In genomic region chr1:227131193-227131592, GRCh38 we compare ENCODE assay signal across 8 cellular contexts.
A peak's percentile ranks its signal among the peaks of the same experiment; 100 is the strongest.
DNase-seq lines count a peak whose midpoint lies in the region; ATAC-seq, FAIRE-seq and TF ChIP-seq lines count a peak whose summit lies in the region.

No MANE protein-coding gene starts in this region.

- H3K79me2 ChIP-seq in K562 (ENCODE audit: control insufficient read depth, insufficient read depth, low read length) (0 out of 3 replicates have a peak, but pooled peaks cover 2% of the 10 kb centered on the region), mesendoderm (ENCODE audit: control insufficient read depth, insufficient read depth, low read length) (no peaks in the 10 kb centered on the region)

- H3K23ac ChIP-seq in mesendoderm (ENCODE audit: low read length) = no peak overlapping the region

- TF ChIP-seq RAD21 in K562 (CRISPR knock-in tag; conservative IDR thresholded peaks at IDR 0.05 in 1 of 2, IDR thresholded peaks at IDR 0.05 in 1 of 2) = peak in 1 of 2 experiments; percentile 46; a peak in 2 of 4 replicates

- no peak overlapping the region for H2BK15ac ChIP-seq in mesendoderm (replicated peaks; ENCODE audit: low read depth)

- no peaks in the 10 kb centered on the region for H3K9me1 ChIP-seq in K562 (ENCODE audit: control insufficient read depth, insufficient read depth, low read length)

- DNase-seq in COR-L47 (lab: John Stamatoyannopoulos, UW) (peak; percentile 1), HTR-8/SVneo (ENCODE audit: insufficient read length, low spot score) (peak; percentile 26), K562 (ENCODE audit: extremely low read depth in 1 of 4, low spot score in 3 of 4) (peak in 2 of 4 experiments; percentile 21 to 29), mesendoderm (peak; percentile 30), COLO668 (lab: John Stamatoyannopoulos, UW; ENCODE audit: unreplicated experiment) (no peak)
- DNase-seq in activated CD4-positive, alpha-beta T cell treated with anti-CD3 and anti-CD28 coated beads, Interleukin-2, amount 50 U/mL, for 4 hours = no peak

- no peak overlapping the region for H3K4me2 ChIP-seq in K562 (ENCODE audit: insufficient read depth, low read length)
- no peak overlapping the region for H3K4me2 ChIP-seq in mesendoderm (ENCODE audit: low read length)

- H2BK5ac ChIP-seq in mesendoderm (ENCODE audit: low read length) = no peak overlapping the region

- no peak overlapping the region for H2BK120ac ChIP-seq in mesendoderm (ENCODE audit: low read depth, low read length)

- H3K9ac ChIP-seq in K562 (ENCODE audit: insufficient read depth in 1 of 2, low read depth in 2 of 2, low read length in 2 of 2) (no peak overlapping the region), mesendoderm (ENCODE audit: low read length) (no peak overlapping the region)

- CTCF ChIA-PET in K562 (lab: Yijun Ruan, JAX; ENCODE audit: low intra/inter-chr PET ratio) = no interaction called here

- TF ChIP-seq EP300 in K562 (IDR thresholded peaks at IDR 0.05; ENCODE audit: low read length) = no peak

- POLR2A ChIA-PET in K562 (lab: Yijun Ruan, JAX) = no interaction called here

- H3K18ac ChIP-seq in mesendoderm (ENCODE audit: low read length) = no peak overlapping the region

- BruUV-seq in K562 (replicated peaks; lab: Mats Ljungman, UMichigan) = no TSS peak

- no peak overlapping the region for H2AK5ac ChIP-seq in mesendoderm (ENCODE audit: low read length)

- FAIRE-seq in HTR-8/SVneo (lab: Jason Lieb, UNC) = no peak
- peak; percentile 57 for FAIRE-seq in K562 (lab: Jason Lieb, UNC)

- H3K79me1 ChIP-seq in mesendoderm (ENCODE audit: low read length) = no peaks in the 10 kb centered on the region

- H3K4me3 ChIP-seq in K562 (no peak overlapping the region), mesendoderm (ENCODE audit: low read length) (no peak overlapping the region)

- H3K36me3 ChIP-seq in K562 (ENCODE audit: control insufficient read depth, insufficient read depth, low read length) = peaks cover 51% of the 10 kb centered on the region
- H3K36me3 ChIP-seq in mesendoderm (ENCODE audit: control insufficient read depth, insufficient read depth, low read length) = no peaks in the 10 kb centered on the region

- H3K27ac ChIP-seq in K562 (ENCODE audit: extremely low read depth, low read depth, low read length) (no peak overlapping the region), mesendoderm (ENCODE audit: low read depth, low read length) (no peak overlapping the region)

- no peak overlapping the region for H3K4ac ChIP-seq in mesendoderm (ENCODE audit: low read depth, low read length)

- in situ Hi-C loops in K562 (cut with MboI) = no loop called here

- 76% methylated on average over 3 of the region's 3 CpGs for WGBS in K562 (ENCODE audit: insufficient coverage, low coverage, missing lambda C conversion rate)
- no CpG with 5 or more reads among the region's 3 CpGs for WGBS in mesendoderm (ENCODE audit: extremely low coverage, insufficient coverage, low lambda C conversion rate)

- no peak overlapping the region for H4K8ac ChIP-seq in mesendoderm (ENCODE audit: low read depth, low read length)

- TF ChIP-seq POLR2A in K562 (conservative IDR thresholded peaks at IDR 0.05) = no peak

- intact Hi-C loops in K562 (cut with micrococcal nuclease) = loop anchor here (10.0 kb wide), 1 partner anchor 184 kb away; the partner anchor contains the start of gene CDC42BPA

- H3K9me3 ChIP-seq in K562 (replicated peaks; ENCODE audit: control insufficient read depth, insufficient read depth, low read depth, low read length) = no peaks in the 10 kb centered on the region

- peak in 2 of 3 experiments; percentile 50 to 63; a peak in 4 of 6 replicates for TF ChIP-seq CTCF in K562 (IDR thresholded peaks at IDR 0.05 in 2 of 3, conservative IDR thresholded peaks at IDR 0.05 in 1 of 3; ENCODE audit: insufficient read depth in 2 of 3, low read depth in 1 of 3, low read length in 3 of 3)

- ATAC-seq in K562 = peak; percentile 69
- no peak for ATAC-seq in GM18519 (IDR thresholded peaks at IDR 0.05; ENCODE audit: low FRiP score, unreplicated experiment)
- ATAC-seq in HG03378 (IDR thresholded peaks at IDR 0.05; ENCODE audit: unreplicated experiment) = no peak

- no peaks in the 10 kb centered on the region for H4K20me1 ChIP-seq in K562 (replicated peaks; ENCODE audit: control insufficient read depth, insufficient read depth, low read length)

- H3K56ac ChIP-seq in mesendoderm (ENCODE audit: low read length) = no peak overlapping the region

- peaks cover 0 to 4% of the 10 kb centered on the region in 2 experiments; a peak in 1 of 5 replicates for H3K4me1 ChIP-seq in K562 (replicated peaks in 1 of 2; ENCODE audit: control insufficient read depth in 2 of 2, insufficient read depth in 2 of 2, low read length in 2 of 2)
- no peaks in the 10 kb centered on the region for H3K4me1 ChIP-seq in mesendoderm (ENCODE audit: control insufficient read depth, low read depth, low read length)

- H4K5ac ChIP-seq in mesendoderm (ENCODE audit: low read length) = no peak overlapping the region

- H3K27me3 ChIP-seq in K562 (ENCODE audit: control insufficient read depth in 2 of 2, insufficient read depth in 2 of 2, low read length in 2 of 2) = no peaks in the 10 kb centered on the region
- no peaks in the 10 kb centered on the region for H3K27me3 ChIP-seq in mesendoderm (ENCODE audit: insufficient read depth, low read length, poor library complexity)

- H2AFZ ChIP-seq in K562 (ENCODE audit: low read depth, low read length) = no peak overlapping the region

TF ChIP-seq in K562, 482 proteins besides CTCF, POLR2A, EP300 and RAD21:
- no peak for TF ChIP-seq ADNP (tag; IDR thresholded peaks at IDR 0.05)
- no peak for TF ChIP-seq RBM39 (optimal IDR thresholded peaks at IDR 0.05; ENCODE audit: low read depth, low read length)
- TF ChIP-seq POLR3A (IDR thresholded peaks at IDR 0.05; ENCODE audit: borderline replicate concordance, extremely low read depth, insufficient read depth, insufficient read length) = no peak
- TF ChIP-seq NCOR1 (IDR thresholded peaks at IDR 0.05) = no peak
- TF ChIP-seq, protein P1, sequence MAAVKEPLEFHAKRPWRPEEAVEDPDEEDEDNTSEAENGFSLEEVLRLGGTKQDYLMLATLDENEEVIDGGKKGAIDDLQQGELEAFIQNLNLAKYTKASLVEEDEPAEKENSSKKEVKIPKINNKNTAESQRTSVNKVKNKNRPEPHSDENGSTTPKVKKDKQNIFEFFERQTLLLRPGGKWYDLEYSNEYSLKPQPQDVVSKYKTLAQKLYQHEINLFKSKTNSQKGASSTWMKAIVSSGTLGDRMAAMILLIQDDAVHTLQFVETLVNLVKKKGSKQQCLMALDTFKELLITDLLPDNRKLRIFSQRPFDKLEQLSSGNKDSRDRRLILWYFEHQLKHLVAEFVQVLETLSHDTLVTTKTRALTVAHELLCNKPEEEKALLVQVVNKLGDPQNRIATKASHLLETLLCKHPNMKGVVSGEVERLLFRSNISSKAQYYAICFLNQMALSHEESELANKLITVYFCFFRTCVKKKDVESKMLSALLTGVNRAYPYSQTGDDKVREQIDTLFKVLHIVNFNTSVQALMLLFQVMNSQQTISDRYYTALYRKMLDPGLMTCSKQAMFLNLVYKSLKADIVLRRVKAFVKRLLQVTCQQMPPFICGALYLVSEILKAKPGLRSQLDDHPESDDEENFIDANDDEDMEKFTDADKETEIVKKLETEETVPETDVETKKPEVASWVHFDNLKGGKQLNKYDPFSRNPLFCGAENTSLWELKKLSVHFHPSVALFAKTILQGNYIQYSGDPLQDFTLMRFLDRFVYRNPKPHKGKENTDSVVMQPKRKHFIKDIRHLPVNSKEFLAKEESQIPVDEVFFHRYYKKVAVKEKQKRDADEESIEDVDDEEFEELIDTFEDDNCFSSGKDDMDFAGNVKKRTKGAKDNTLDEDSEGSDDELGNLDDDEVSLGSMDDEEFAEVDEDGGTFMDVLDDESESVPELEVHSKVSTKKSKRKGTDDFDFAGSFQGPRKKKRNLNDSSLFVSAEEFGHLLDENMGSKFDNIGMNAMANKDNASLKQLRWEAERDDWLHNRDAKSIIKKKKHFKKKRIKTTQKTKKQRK (IDR thresholded peaks at IDR 0.05; ENCODE audit: borderline replicate concordance, low read depth, low read length) = no peak
- TF ChIP-seq SIN3A (IDR thresholded peaks at IDR 0.05; ENCODE audit: borderline replicate concordance in 2 of 2, control insufficient read depth in 1 of 2, low read depth in 2 of 2, low read length in 2 of 2) = no peak
- TF ChIP-seq BMI1 (IDR thresholded peaks at IDR 0.05; ENCODE audit: low read length) = no peak
- no peak for TF ChIP-seq CREBBP (IDR thresholded peaks at IDR 0.05; ENCODE audit: low read depth, low read length)
- TF ChIP-seq MYBL2 (IDR thresholded peaks at IDR 0.05; ENCODE audit: low read depth) = no peak
- no peak for TF ChIP-seq MYBL2 (CRISPR knock-in tag; IDR thresholded peaks at IDR 0.05; ENCODE audit: borderline replicate concordance)
- TF ChIP-seq ZBED1 (IDR thresholded peaks at IDR 0.05) = no peak
- TF ChIP-seq STAT5B (CRISPR knock-in tag; IDR thresholded peaks at IDR 0.05) = no peak
- TF ChIP-seq, protein P2, sequence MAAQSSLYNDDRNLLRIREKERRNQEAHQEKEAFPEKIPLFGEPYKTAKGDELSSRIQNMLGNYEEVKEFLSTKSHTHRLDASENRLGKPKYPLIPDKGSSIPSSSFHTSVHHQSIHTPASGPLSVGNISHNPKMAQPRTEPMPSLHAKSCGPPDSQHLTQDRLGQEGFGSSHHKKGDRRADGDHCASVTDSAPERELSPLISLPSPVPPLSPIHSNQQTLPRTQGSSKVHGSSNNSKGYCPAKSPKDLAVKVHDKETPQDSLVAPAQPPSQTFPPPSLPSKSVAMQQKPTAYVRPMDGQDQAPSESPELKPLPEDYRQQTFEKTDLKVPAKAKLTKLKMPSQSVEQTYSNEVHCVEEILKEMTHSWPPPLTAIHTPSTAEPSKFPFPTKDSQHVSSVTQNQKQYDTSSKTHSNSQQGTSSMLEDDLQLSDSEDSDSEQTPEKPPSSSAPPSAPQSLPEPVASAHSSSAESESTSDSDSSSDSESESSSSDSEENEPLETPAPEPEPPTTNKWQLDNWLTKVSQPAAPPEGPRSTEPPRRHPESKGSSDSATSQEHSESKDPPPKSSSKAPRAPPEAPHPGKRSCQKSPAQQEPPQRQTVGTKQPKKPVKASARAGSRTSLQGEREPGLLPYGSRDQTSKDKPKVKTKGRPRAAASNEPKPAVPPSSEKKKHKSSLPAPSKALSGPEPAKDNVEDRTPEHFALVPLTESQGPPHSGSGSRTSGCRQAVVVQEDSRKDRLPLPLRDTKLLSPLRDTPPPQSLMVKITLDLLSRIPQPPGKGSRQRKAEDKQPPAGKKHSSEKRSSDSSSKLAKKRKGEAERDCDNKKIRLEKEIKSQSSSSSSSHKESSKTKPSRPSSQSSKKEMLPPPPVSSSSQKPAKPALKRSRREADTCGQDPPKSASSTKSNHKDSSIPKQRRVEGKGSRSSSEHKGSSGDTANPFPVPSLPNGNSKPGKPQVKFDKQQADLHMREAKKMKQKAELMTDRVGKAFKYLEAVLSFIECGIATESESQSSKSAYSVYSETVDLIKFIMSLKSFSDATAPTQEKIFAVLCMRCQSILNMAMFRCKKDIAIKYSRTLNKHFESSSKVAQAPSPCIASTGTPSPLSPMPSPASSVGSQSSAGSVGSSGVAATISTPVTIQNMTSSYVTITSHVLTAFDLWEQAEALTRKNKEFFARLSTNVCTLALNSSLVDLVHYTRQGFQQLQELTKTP (IDR thresholded peaks at IDR 0.05; ENCODE audit: low read depth in 1 of 2, partially characterized antibody in 2 of 2) = no peak

Comparison
In these comparisons a context has a peak if more than half of its experiments do, and no peak if none do; other contexts are left out.
1. DNase-seq: peak in COR-L47 (single experiment), HTR-8/SVneo (single experiment) and mesendoderm (single experiment); none in activated CD4-positive, alpha-beta T cell treated with anti-CD3 and anti-CD28 coated beads, Interleukin-2, amount 50 U/mL, for 4 hours (0 of 2) and COLO668 (single experiment).